In genomic region chr3:122362026-122362425, GRCh38 we compare ENCODE assay signal across 24 cellular contexts. TPM values are rescaled to one million over a fixed set of nuclear protein-coding genes. Genes with fewer than 3 reads are reported as not detected.
"Had no signal": no experiment of that assay in that cellular context is flagged by ENCODE, and none has a peak within 500 bp of the region (broad histone marks: within the 10 kb centered on the region; RNA-seq: fewer than 3 reads in every experiment).

No MANE protein-coding gene starts in this region.

- H3K9me3 Mint-ChIP-seq: natural killer cell; stimulated activated memory B cell treated with anti-CD40 and anti-IgM and Interleukin-4, amounts not matched to agents 10 μg/mL and 1 μg/mL and 100 μg/mL, for 72 hours had no signal

- H3K27me3 Mint-ChIP-seq: progenitor cell of endocrine pancreas; stimulated activated memory B cell treated with anti-CD40 and anti-IgM and Interleukin-4, amounts not matched to agents 10 μg/mL and 1 μg/mL and 100 μg/mL, for 72 hours had no signal

- H3K27me3 ChIP-seq: dorsolateral prefrontal cortex, gastrocnemius medialis, left lung, ovary, right atrium auricular region, tibial nerve, upper lobe of right lung, uterus had no signal

- H3K27ac ChIP-seq: dorsolateral prefrontal cortex, gastrocnemius medialis, left lung, ovary, right atrium auricular region, thoracic aorta, tibial nerve, upper lobe of right lung, uterus had no signal

- DNase-seq: dorsolateral prefrontal cortex; effector CD4-positive, alpha-beta T cell; foreskin fibroblast; gastrocnemius medialis; head of caudate nucleus; kidney; left lung; midbrain; natural killer cell; occipital lobe; ovary; stimulated activated CD4-positive, alpha-beta T cell treated with anti-CD3 and anti-CD28 coated beads, Interleukin-4, amount 100 ng/mL, for 4 hours; stimulated activated naive CD8-positive, alpha-beta T cell treated with anti-CD3 and anti-CD28 coated beads, Interleukin-15, Interleukin-2, amounts not matched to agents 100 U/mL and 50 U/mL, for 24 hours; substantia nigra; upper lobe of right lung; uterus had no signal

- H3K4me3 Mint-ChIP-seq: natural killer cell; stimulated activated memory B cell treated with anti-CD40 and anti-IgM and Interleukin-4, amounts not matched to agents 10 μg/mL and 1 μg/mL and 100 μg/mL, for 72 hours had no signal

- H3K9me3 ChIP-seq: gastrocnemius medialis, left lung, ovary, right atrium auricular region, thoracic aorta, tibial nerve, upper lobe of right lung, uterus had no signal

- ATAC-seq: gastrocnemius medialis; left lung; natural killer cell; sciatic nerve; stimulated activated memory B cell treated with anti-CD40 and anti-IgM and Interleukin-4, amounts not matched to agents 10 μg/mL and 1 μg/mL and 100 μg/mL, for 72 hours; stimulated activated naive CD8-positive, alpha-beta T cell treated with anti-CD3 and anti-CD28 coated beads, Interleukin-15, Interleukin-2, amounts not matched to agents 100 U/mL and 50 U/mL, for 24 hours; upper lobe of right lung had no signal

- H3K4me1 ChIP-seq: gastrocnemius medialis, left lung, right atrium auricular region, tibial nerve, upper lobe of right lung, uterus had no signal

- H3K4me1 Mint-ChIP-seq: natural killer cell; stimulated activated memory B cell treated with anti-CD40 and anti-IgM and Interleukin-4, amounts not matched to agents 10 μg/mL and 1 μg/mL and 100 μg/mL, for 72 hours had no signal

- H3K4me3 ChIP-seq: dorsolateral prefrontal cortex, gastrocnemius medialis, left lung, ovary, right atrium auricular region, thoracic aorta, tibial nerve, upper lobe of right lung, uterus had no signal

- H3K36me3 ChIP-seq: ovary, uterus had no signal

- H3K27ac Mint-ChIP-seq: natural killer cell; stimulated activated memory B cell treated with anti-CD40 and anti-IgM and Interleukin-4, amounts not matched to agents 10 μg/mL and 1 μg/mL and 100 μg/mL, for 72 hours had no signal

RNA-seq across cellular contexts. Expression of gene CSTA, which starts 37.0 kb away (rescaled TPM):
- total RNA-seq: glomerular endothelial cell, lung microvascular endothelial cell, occipital lobe, progenitor cell of endocrine pancreas had no signal
